1 cellular context compared by ENCODE assay signal in genomic region chr1:234776875-234777849, GRCh38.
A peak's percentile ranks its signal among the peaks of the same experiment; 100 is the strongest.
TF ChIP-seq lines count a peak whose summit lies in the region.

No MANE protein-coding gene starts in this region.

TF ChIP-seq in K562, 482 proteins besides CTCF, POLR2A, EP300 and RAD21 (continued from another document and continues in another):
- TF ChIP-seq ZBTB49 (CRISPR knock-in tag; IDR thresholded peaks at IDR 0.05; ENCODE audit: borderline replicate concordance), result no peak
- TF ChIP-seq POLR2AphosphoS2 (IDR thresholded peaks at IDR 0.05; ENCODE audit: low read length), result no peak
- no peak for TF ChIP-seq NR4A1 (CRISPR knock-in tag; IDR thresholded peaks at IDR 0.05)
- no peak; the same call in 1 of the 2 replicates for TF ChIP-seq NR4A1 (tag; IDR thresholded peaks at IDR 0.05)
- TF ChIP-seq IFI16 (CRISPR knock-in tag; IDR thresholded peaks at IDR 0.05), result no peak
- no peak for TF ChIP-seq RFX1 (IDR thresholded peaks at IDR 0.05)
- no peak for TF ChIP-seq MCM2 (IDR thresholded peaks at IDR 0.05; ENCODE audit: low read depth)
- peak; percentile 63; the same call in 1 of the 2 replicates for TF ChIP-seq ZNF668 (CRISPR knock-in tag; IDR thresholded peaks at IDR 0.05)
- no peak for TF ChIP-seq ZBTB17 (CRISPR knock-in tag; IDR thresholded peaks at IDR 0.05)
- TF ChIP-seq CTCFL (IDR thresholded peaks at IDR 0.05; ENCODE audit: borderline replicate concordance, insufficient read depth, low read depth, low read length, poor library complexity, severe bottlenecking), result no peak
- 0 out of 2 replicates have a peak, but pooled peaks have one; percentile 27 for TF ChIP-seq ZNF263 (CRISPR knock-in tag; IDR thresholded peaks at IDR 0.05; ENCODE audit: borderline replicate concordance)
- 0 out of 2 replicates have a peak, but pooled peaks have one; percentile 50 for TF ChIP-seq MTA1 (IDR thresholded peaks at IDR 0.05; ENCODE audit: borderline replicate concordance)
- TF ChIP-seq AFF4 (CRISPR knock-in tag; IDR thresholded peaks at IDR 0.05), result no peak
- no peak for TF ChIP-seq ZNF518B (CRISPR knock-in tag; IDR thresholded peaks at IDR 0.05)
- TF ChIP-seq ZNF511 (CRISPR knock-in tag; IDR thresholded peaks at IDR 0.05), result peak; percentile 23; the same call in 1 of the 2 replicates
- TF ChIP-seq ZNF57 (CRISPR knock-in tag; IDR thresholded peaks at IDR 0.05), result no peak
- TF ChIP-seq ELK3 (CRISPR knock-in tag; IDR thresholded peaks at IDR 0.05), result no peak
- 0 out of 2 replicates have a peak, but pooled peaks have one; percentile 31 for TF ChIP-seq RNF219 (CRISPR knock-in tag; IDR thresholded peaks at IDR 0.05)
- no peak for TF ChIP-seq ZNF197 (CRISPR knock-in tag; IDR thresholded peaks at IDR 0.05; ENCODE audit: low read depth)
- no peak for TF ChIP-seq NEUROD1 (IDR thresholded peaks at IDR 0.05; ENCODE audit: borderline replicate concordance, low read depth, low read length, partially characterized antibody)
- no peak for TF ChIP-seq ZBTB34 (CRISPR knock-in tag; IDR thresholded peaks at IDR 0.05)
- no peak for TF ChIP-seq NCOR1 (IDR thresholded peaks at IDR 0.05)
- TF ChIP-seq SOX6 (IDR thresholded peaks at IDR 0.05), result no peak
- no peak for TF ChIP-seq TEAD4 (IDR thresholded peaks at IDR 0.05; ENCODE audit: low read length)
- no peak for TF ChIP-seq TEAD4 (CRISPR knock-in tag; IDR thresholded peaks at IDR 0.05; ENCODE audit: borderline replicate concordance)
- no peak for TF ChIP-seq DIDO1 (tag; IDR thresholded peaks at IDR 0.05; ENCODE audit: low read depth)
- no peak for TF ChIP-seq BRF1 (IDR thresholded peaks at IDR 0.05; ENCODE audit: borderline replicate concordance, extremely low read depth, insufficient read length)
- TF ChIP-seq ETV6 (IDR thresholded peaks at IDR 0.05; ENCODE audit: borderline replicate concordance in 1 of 2, low read depth in 2 of 2, low read length in 1 of 2), result no peak
- no peak for TF ChIP-seq ETV6 (CRISPR knock-in tag; IDR thresholded peaks at IDR 0.05; ENCODE audit: borderline replicate concordance)
- TF ChIP-seq NFRKB (IDR thresholded peaks at IDR 0.05; ENCODE audit: low read depth), result no peak
- no peak for TF ChIP-seq FOXA1 (IDR thresholded peaks at IDR 0.05; ENCODE audit: borderline replicate concordance)
- TF ChIP-seq MAZ (CRISPR knock-in tag; conservative IDR thresholded peaks at IDR 0.05 in 1 of 2, IDR thresholded peaks at IDR 0.05 in 1 of 2), result no peak
- TF ChIP-seq ESRRA (IDR thresholded peaks at IDR 0.05; ENCODE audit: borderline replicate concordance, low read depth), result peak; percentile 19; the same call in 1 of the 2 replicates
- no peak for TF ChIP-seq CEBPG (CRISPR knock-in tag; IDR thresholded peaks at IDR 0.05)
- TF ChIP-seq CEBPG (tag; conservative IDR thresholded peaks at IDR 0.05 in 1 of 2, IDR thresholded peaks at IDR 0.05 in 1 of 2), result no peak
- TF ChIP-seq ATF3 (IDR thresholded peaks at IDR 0.05), result no peak
- no peak for TF ChIP-seq ATF3 (CRISPR knock-in tag; conservative IDR thresholded peaks at IDR 0.05)
- no peak for TF ChIP-seq ZNF316 (IDR thresholded peaks at IDR 0.05)
- TF ChIP-seq ZNF184 (CRISPR knock-in tag; IDR thresholded peaks at IDR 0.05), result no peak
- TF ChIP-seq HMGXB4 (CRISPR knock-in tag; IDR thresholded peaks at IDR 0.05), result peak; percentile 46; the same call in 1 of the 2 replicates
- TF ChIP-seq ZNF79 (CRISPR knock-in tag; IDR thresholded peaks at IDR 0.05; ENCODE audit: low read depth), result no peak
- no peak for TF ChIP-seq NR2F6 (CRISPR knock-in tag; IDR thresholded peaks at IDR 0.05)
- TF ChIP-seq RB1 (IDR thresholded peaks at IDR 0.05; ENCODE audit: low read depth), result no peak
- 0 out of 2 replicates have a peak, but pooled peaks have one; percentile 40 for TF ChIP-seq HDAC2 (IDR thresholded peaks at IDR 0.05)
